Comparison of ENCODE assay signal across 30 cellular contexts in the genomic region with DNA sequence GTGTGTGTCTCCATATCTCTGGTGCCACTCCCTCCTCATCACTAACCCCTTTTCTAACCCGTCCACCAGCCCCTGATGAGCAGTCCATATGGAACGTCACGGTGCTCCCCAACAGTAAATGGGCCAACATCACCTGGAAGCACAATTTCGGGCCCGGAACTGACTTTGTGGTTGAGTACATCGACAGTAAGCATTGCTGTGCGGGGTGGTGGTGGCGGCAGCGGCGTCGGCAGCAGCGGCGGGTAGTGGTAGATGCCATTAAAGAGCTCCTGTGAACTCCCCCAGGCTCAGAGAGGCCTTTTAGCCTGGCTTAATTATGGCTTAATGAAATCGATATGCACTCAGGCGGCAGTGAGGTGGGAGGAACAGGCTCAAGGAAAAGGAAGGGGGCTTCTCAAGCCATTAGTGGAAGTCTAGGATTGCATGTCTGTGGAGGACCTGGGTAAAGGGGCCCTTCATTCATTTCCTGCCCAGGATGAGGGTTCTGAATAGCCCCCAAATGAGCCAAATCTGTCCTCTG. TPM values are rescaled to one million over a fixed set of nuclear protein-coding genes. Genes with fewer than 3 reads are reported as not detected.
"Had no signal": no experiment of that assay in that cellular context is flagged by ENCODE, and none has a peak within 500 bp of the region (broad histone marks: within the 10 kb centered on the region; RNA-seq: fewer than 3 reads in every experiment).

No MANE protein-coding gene starts in this region.

- DNase-seq: activated CD4-positive, alpha-beta T cell treated with anti-CD3 and anti-CD28 coated beads for 1 hour; activated CD4-positive, alpha-beta T cell treated with anti-CD3 and anti-CD28 coated beads, Interleukin-2, amount 50 U/mL, for 1 hour; activated CD8-positive, alpha-beta T cell treated with anti-CD3 and anti-CD28 coated beads for 36 hours; activated naive CD8-positive, alpha-beta T cell treated with anti-CD3 and anti-CD28 coated beads, Interleukin-2, amount 50 U/mL, for 24 hours; activated T-cell treated with anti-CD3 and anti-CD28 coated beads, Interleukin-2, amount 50 U/mL, for 4 hours; amygdala; heart left ventricle; hypothalamus; immature natural killer cell; kidney; left colon; midbrain; naive thymus-derived CD4-positive, alpha-beta T cell; occipital lobe; psoas muscle; stimulated activated CD4-positive, alpha-beta T cell treated with anti-CD3 and anti-CD28 coated beads, Interleukin-1b, Interleukin-23, amount 100 ng/mL, for 48 hours; stimulated activated naive B cell treated with anti-CD40 and anti-IgM and Interleukin-4, amounts not matched to agents 10 μg/mL and 1 μg/mL and 100 μg/mL, for 72 hours; stomach; T-helper 2 cell; tibial artery; upper lobe of right lung had no signal

- H3K4me1 ChIP-seq: parathyroid adenoma, psoas muscle, tibial artery, upper lobe of right lung had no signal

- H3K27me3 ChIP-seq: heart left ventricle, right atrium auricular region, tibial artery, upper lobe of right lung had no signal

- H3K4me3 ChIP-seq: coronary artery, heart left ventricle, psoas muscle, right atrium auricular region, smooth muscle cell, stomach, tibial artery, upper lobe of right lung had no signal

- H3K4me2 ChIP-seq: smooth muscle cell had no signal

- FAIRE-seq: bronchial epithelial cell, endothelial cell of umbilical vein, kidney had no signal

- H2AFZ ChIP-seq: parathyroid adenoma had no signal

- H3K27ac ChIP-seq: coronary artery, heart left ventricle, parathyroid adenoma, psoas muscle, right atrium auricular region, stomach, tibial artery, upper lobe of right lung had no signal

- H3K36me3 ChIP-seq: heart left ventricle, right atrium auricular region, stomach, upper lobe of right lung had no signal

- H3K9me3 ChIP-seq: heart left ventricle, psoas muscle, right atrium auricular region, stomach, tibial artery, upper lobe of right lung had no signal

- H3K79me2 ChIP-seq: parathyroid adenoma had no signal

- H3K9ac ChIP-seq: parathyroid adenoma had no signal

RNA-seq across cellular contexts. Expression of a gene that starts 41.9 kb away (rescaled TPM):
- total RNA-seq: activated CD8-positive, alpha-beta T cell treated with anti-CD3 and anti-CD28 coated beads for 36 hours; activated T-cell treated with anti-CD3 and anti-CD28 coated beads, Interleukin-2, amount 50 U/mL, for 4 hours; activated T-helper 17 cell treated with anti-CD3 and anti-CD28 coated beads, Interleukin-2, amount 50 U/mL, for 72 hours; endothelial cell of umbilical vein; fibroblast of lung; fibroblast of villous mesenchyme; naive thymus-derived CD4-positive, alpha-beta T cell; smooth muscle cell; upper lobe of right lung had no signal
- polyA plus RNA-seq: endothelial cell of umbilical vein; fibroblast of lung; immature natural killer cell; naive thymus-derived CD4-positive, alpha-beta T cell; smooth muscle cell had no signal
